In genomic region chr6:161575508-161576254, GRCh38 we compare ENCODE assay signal across 2 cellular contexts.
TF ChIP-seq lines count a peak whose summit lies in the region.

No MANE protein-coding gene starts in this region.

TF ChIP-seq in HCT116, 20 proteins besides CTCF, POLR2A, EP300 and RAD21:
- TF ChIP-seq ATF3 (IDR thresholded peaks at IDR 0.05) (no peak), SIN3A (IDR thresholded peaks at IDR 0.05; ENCODE audit: low read depth) (no peak), YY1 (IDR thresholded peaks at IDR 0.05; ENCODE audit: extremely low read depth, insufficient replicate concordance, low read depth, low read length) (no peak), CBX3 (IDR thresholded peaks at IDR 0.05; ENCODE audit: low read depth) (no peak), TCF7L2 (IDR thresholded peaks at IDR 0.05; ENCODE audit: borderline replicate concordance, extremely low read depth, insufficient read depth, insufficient read length) (no peak), EZH2phosphoT487 (IDR thresholded peaks at IDR 0.05; ENCODE audit: borderline replicate concordance) (no peak), SRF (IDR thresholded peaks at IDR 0.05; ENCODE audit: low read depth) (no peak), ZBTB33 (IDR thresholded peaks at IDR 0.05; ENCODE audit: extremely low read depth, insufficient replicate concordance, low read length) (no peak), CEBPB (IDR thresholded peaks at IDR 0.05; ENCODE audit: low read depth) (no peak), EZH2 (IDR thresholded peaks at IDR 0.05) (no peak), ZNF274 (IDR thresholded peaks at IDR 0.05; ENCODE audit: low read depth, low read length) (no peak), POLR2AphosphoS5 (IDR thresholded peaks at IDR 0.05; ENCODE audit: low read depth, low read length) (no peak), MAX (IDR thresholded peaks at IDR 0.05) (no peak), FOSL1 (IDR thresholded peaks at IDR 0.05; ENCODE audit: low read depth) (no peak)

TF ChIP-seq in K562, 482 proteins besides CTCF, POLR2A, EP300 and RAD21:
- TF ChIP-seq SREBF1 (IDR thresholded peaks at IDR 0.05; ENCODE audit: borderline replicate concordance, low read depth, low read length) (no peak), TFE3 (CRISPR knock-in tag; IDR thresholded peaks at IDR 0.05) (peak; percentile 76)
